In genomic region chr4:123588631-123589223, GRCh38 we compare ENCODE assay signal across 8 cellular contexts.
A peak's percentile ranks its signal among the peaks of the same experiment; 100 is the strongest.
DNase-seq lines count a peak whose midpoint lies in the region; ATAC-seq and TF ChIP-seq lines count a peak whose summit lies in the region.

No MANE protein-coding gene starts in this region.

- POLR2A ChIA-PET in A673 (lab: Charles Lee; ENCODE audit: low non-redundant PET) = interaction anchor here (0.7 kb wide), 1 partner anchor 49 kb away, joined by 3 read pairs; no protein-coding TSS in a partner anchor

- ATAC-seq in GM18861 (IDR thresholded peaks at IDR 0.05; ENCODE audit: unreplicated experiment) (peak; percentile 80), HG02798 (IDR thresholded peaks at IDR 0.05; ENCODE audit: poor library complexity, unreplicated experiment) (peak; percentile 69)

- H3K4me1 Mint-ChIP-seq in activated CD4-positive, alpha-beta T cell treated with anti-CD3 and anti-CD28 coated beads, Interleukin-2, amount 10 ng/mL, durations not matched to agents 24 days and 14 days = peaks cover 8% of the 10 kb centered on the region

- peaks cover 4% of the 10 kb centered on the region for H3K9me3 Mint-ChIP-seq in activated CD4-positive, alpha-beta T cell treated with anti-CD3 and anti-CD28 coated beads, Interleukin-2, amount 10 ng/mL, durations not matched to agents 24 days and 14 days

- peaks cover 2% of the 10 kb centered on the region for H3K36me3 Mint-ChIP-seq in activated CD4-positive, alpha-beta T cell treated with anti-CD3 and anti-CD28 coated beads, Interleukin-2, amount 10 ng/mL, durations not matched to agents 24 days and 14 days (ENCODE audit: low read depth)

- H3K9ac ChIP-seq in stomach smooth muscle (ENCODE audit: low read length in 2 of 2) = peak overlapping the region in 1 of 2 donors; percentile 52

- no TSS peak for BruUV-seq in A673 (replicated peaks; lab: Mats Ljungman, UMichigan)

- H3K27ac ChIP-seq in stomach smooth muscle (ENCODE audit: low read length) (peak overlapping the region; percentile 80), A673 (ENCODE audit: low read depth, low read length, poor library complexity, severe bottlenecking) (no peak overlapping the region)

- H3K27me3 Mint-ChIP-seq in activated CD4-positive, alpha-beta T cell treated with anti-CD3 and anti-CD28 coated beads, Interleukin-2, amount 10 ng/mL, durations not matched to agents 24 days and 14 days = peaks cover 7% of the 10 kb centered on the region

- TF ChIP-seq CTCF in A673 (conservative IDR thresholded peaks at IDR 0.05; ENCODE audit: low read depth, low read length) = no peak

- H3K4me1 ChIP-seq in stomach smooth muscle (ENCODE audit: control insufficient read depth, insufficient read depth, low read length) (peaks cover 5% of the 10 kb centered on the region), A673 (ENCODE audit: insufficient read depth, low read length, poor library complexity, severe bottlenecking) (peaks cover 3% of the 10 kb centered on the region)

- no peaks in the 10 kb centered on the region for H3K36me3 ChIP-seq in stomach smooth muscle (ENCODE audit: control insufficient read depth in 2 of 2, insufficient read depth in 2 of 2, low read length in 2 of 2)
- no peaks in the 10 kb centered on the region for H3K36me3 ChIP-seq in A673 (ENCODE audit: insufficient read depth, low read length, poor library complexity, severe bottlenecking)

- H3K27ac Mint-ChIP-seq in activated CD4-positive, alpha-beta T cell treated with anti-CD3 and anti-CD28 coated beads, Interleukin-2, amount 10 ng/mL, durations not matched to agents 24 days and 14 days = no peak overlapping the region

- CTCF ChIA-PET in A673 (lab: Charles Lee) = no interaction called here

- H3K4me3 Mint-ChIP-seq in activated CD4-positive, alpha-beta T cell treated with anti-CD3 and anti-CD28 coated beads, Interleukin-2, amount 10 ng/mL, durations not matched to agents 24 days and 14 days = no peak overlapping the region

- H3K4me3 ChIP-seq in stomach smooth muscle (ENCODE audit: low read length in 2 of 2) (peak overlapping the region in 1 of 2 donors; percentile 52), A673 (ENCODE audit: low read depth, low read length, poor library complexity, severe bottlenecking) (no peak overlapping the region)

- DNase-seq in NCI-H69 (lab: John Stamatoyannopoulos, UW) (peak; percentile 82), globus pallidus (ENCODE audit: low spot score) (peak; percentile 24), NCI-H1436 treated with DMSO at 0.1 percent for 48 hours (lab: John Stamatoyannopoulos, UW) (no peak), A673 (ENCODE audit: low spot score) (no peak)
- no peak for DNase-seq in activated CD4-positive, alpha-beta T cell treated with anti-CD3 and anti-CD28 coated beads, Interleukin-2, amount 10 ng/mL, durations not matched to agents 24 days and 14 days

- intact Hi-C loops in activated CD4-positive, alpha-beta T cell treated with anti-CD3 and anti-CD28 coated beads, Interleukin-2, amount 10 ng/mL, durations not matched to agents 24 days and 14 days (cut with micrococcal nuclease) = no loop called here
- intact Hi-C loops in A673 (cut with micrococcal nuclease; ENCODE audit: unreplicated experiment) = no loop called here

- H3K9me3 ChIP-seq in stomach smooth muscle (ENCODE audit: control insufficient read depth in 2 of 2, low read length in 2 of 2) (no peaks in the 10 kb centered on the region), A673 (ENCODE audit: low read depth, low read length, poor library complexity, severe bottlenecking) (no peaks in the 10 kb centered on the region)

- no peaks in the 10 kb centered on the region for H3K27me3 ChIP-seq in stomach smooth muscle (ENCODE audit: control insufficient read depth in 1 of 2, insufficient read depth in 2 of 2, low read length in 2 of 2)
- H3K27me3 ChIP-seq in A673 (replicated peaks; ENCODE audit: insufficient read depth, low read depth, low read length, poor library complexity) = no peaks in the 10 kb centered on the region

Comparison
In these comparisons a context has a peak if more than half of its experiments do, and no peak if none do; other contexts are left out.
1. DNase-seq: peak in NCI-H69 (single experiment) and globus pallidus (single experiment); none in NCI-H1436 treated with DMSO at 0.1 percent for 48 hours (single experiment), activated CD4-positive, alpha-beta T cell treated with anti-CD3 and anti-CD28 coated beads, Interleukin-2, amount 10 ng/mL, durations not matched to agents 24 days and 14 days (single experiment) and A673 (single experiment).